In the genomic region with DNA sequence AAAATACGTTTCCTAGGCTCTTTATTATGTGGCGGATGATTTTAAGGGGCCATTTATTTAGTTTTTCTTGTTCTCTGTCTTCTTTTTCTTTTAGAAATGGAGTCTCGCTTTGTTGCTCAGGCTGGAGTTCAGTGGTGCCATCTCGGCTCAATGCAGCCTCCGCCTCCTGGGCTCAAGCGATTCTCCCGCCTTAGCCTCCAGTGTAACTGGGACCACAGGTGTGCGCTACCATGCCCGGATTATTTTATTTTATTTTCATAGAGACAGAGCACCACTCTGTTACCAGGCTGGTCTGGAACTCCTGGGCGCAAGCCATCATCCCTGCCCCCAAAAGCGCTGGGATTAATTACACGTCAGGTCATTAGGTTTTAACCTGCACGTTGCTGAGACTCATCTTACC, we compare ENCODE assay signal across 8 cellular contexts.
DNase-seq lines count a peak whose midpoint lies in the region; ATAC-seq and TF ChIP-seq lines count a peak whose summit lies in the region.

No MANE protein-coding gene starts in this region.

- H3K36me3 ChIP-seq in KMS-11 (ENCODE audit: insufficient read depth) (no peaks in the 10 kb centered on the region), muscle layer of duodenum (ENCODE audit: control insufficient read depth in 1 of 2, insufficient read depth in 2 of 2, low read length in 2 of 2) (peaks cover 0 to 9% of the 10 kb centered on the region in 2 donors)

- H3K27me3 ChIP-seq in KMS-11 (ENCODE audit: insufficient read depth, low read depth) = no peaks in the 10 kb centered on the region
- no peaks in the 10 kb centered on the region for H3K27me3 ChIP-seq in muscle layer of duodenum (ENCODE audit: low read depth, low read length)

- peak overlapping the region; percentile 78 for H3K4me2 ChIP-seq in KMS-11

- no peaks in the 10 kb centered on the region for H4K20me1 ChIP-seq in KMS-11 (ENCODE audit: insufficient read depth)

- H3K36me3 Mint-ChIP-seq in central memory CD8-positive, alpha-beta T cell (ENCODE audit: insufficient read depth) = peaks cover 8% of the 10 kb centered on the region

- no peak overlapping the region for H2AFZ ChIP-seq in KMS-11 (ENCODE audit: low read depth)

- H3K4me3 ChIP-seq in AG09309 (ENCODE audit: control insufficient read depth, low read depth, low read length) (peak overlapping the region; percentile 71), KMS-11 (IDR thresholded peaks at IDR 0.05; ENCODE audit: insufficient read depth, low read depth, low read length) (no peak overlapping the region), muscle layer of duodenum (ENCODE audit: low read depth in 1 of 2, low read length in 2 of 2) (peak overlapping the region; percentile 74 to 76)

- DNase-seq in AG09309 (ENCODE audit: low read depth) (no peak), NOMO-1 treated with dmso at 0.1 percent for 144 hours (lab: John Stamatoyannopoulos, UW; ENCODE audit: unreplicated experiment) (no peak)
- DNase-seq in central memory CD8-positive, alpha-beta T cell (ENCODE audit: low spot score in 2 of 2) = no peak

- no peaks in the 10 kb centered on the region for H3K9me3 ChIP-seq in muscle layer of duodenum (ENCODE audit: control insufficient read depth in 1 of 2, low read length in 2 of 2)

- H3K79me2 ChIP-seq in KMS-11 (ENCODE audit: insufficient read depth, low read depth) = peaks cover 49% of the 10 kb centered on the region

- peak overlapping the region; percentile 79 for H3K4me3 Mint-ChIP-seq in central memory CD8-positive, alpha-beta T cell

- TF ChIP-seq CTCF in AG09309 (IDR thresholded peaks at IDR 0.05; ENCODE audit: control insufficient read depth, insufficient read depth, low read depth, low read length, missing control alignments) (no peak), KMS-11 (conservative IDR thresholded peaks at IDR 0.05; ENCODE audit: low read depth, low read length) (no peak)

- H3K4me1 ChIP-seq in KMS-11 (ENCODE audit: low read depth, poor library complexity, severe bottlenecking) (peaks cover 13% of the 10 kb centered on the region), muscle layer of duodenum (ENCODE audit: control insufficient read depth in 1 of 2, insufficient read depth in 2 of 2, low read length in 2 of 2) (no peaks in the 10 kb centered on the region)

- no peak for ATAC-seq in central memory CD8-positive, alpha-beta T cell (replicated peaks; ENCODE audit: extremely low read depth, poor library complexity, severe bottlenecking)
- ATAC-seq in GM21515 (IDR thresholded peaks at IDR 0.05; ENCODE audit: unreplicated experiment) (no peak), GM19328 (IDR thresholded peaks at IDR 0.05; ENCODE audit: unreplicated experiment) (no peak), HG03045 (IDR thresholded peaks at IDR 0.05; ENCODE audit: unreplicated experiment) (no peak)

- peak overlapping the region; percentile 93; the same call in 1 of the 2 replicates for H3K9ac ChIP-seq in KMS-11

- H3K9me3 Mint-ChIP-seq in central memory CD8-positive, alpha-beta T cell = no peaks in the 10 kb centered on the region

- peak overlapping the region; percentile 77 for H3K27ac Mint-ChIP-seq in central memory CD8-positive, alpha-beta T cell (ENCODE audit: low read depth)

- no peak overlapping the region for H3K27ac ChIP-seq in KMS-11
- H3K27ac ChIP-seq in muscle layer of duodenum (ENCODE audit: low read length) = peak overlapping the region; percentile 84

- H3K4me1 Mint-ChIP-seq in central memory CD8-positive, alpha-beta T cell = peaks cover 6% of the 10 kb centered on the region

- H3K27me3 Mint-ChIP-seq in central memory CD8-positive, alpha-beta T cell = peaks cover 18% of the 10 kb centered on the region
